26 cellular contexts compared by ENCODE assay signal in genomic region chr21:38930065-38930464, GRCh38.
DNase-seq lines count a peak whose midpoint lies in the region; ATAC-seq and TF ChIP-seq lines count a peak whose summit lies in the region.
"Had no signal": no experiment of that assay in that cellular context is flagged by ENCODE, and none has a peak within 500 bp of the region (broad histone marks: within the 10 kb centered on the region; RNA-seq: fewer than 3 reads in every experiment).

No MANE protein-coding gene starts in this region.

- TF ChIP-seq CTCF in right atrium auricular region (IDR thresholded peaks at IDR 0.05), result no peak
- TF ChIP-seq CTCF in endodermal cell (conservative IDR thresholded peaks at IDR 0.05), result no peak
- no peak for TF ChIP-seq CTCF in neutrophil (IDR thresholded peaks at IDR 0.05)

- H3K9me3 Mint-ChIP-seq in endodermal cell, result peaks cover 23% of the 10 kb centered on the region
- no peaks in the 10 kb centered on the region for H3K9me3 Mint-ChIP-seq in activated naive CD8-positive, alpha-beta T cell treated with anti-CD3 and anti-CD28 coated beads, Interleukin-2, amount 50 U/mL, for 24 hours
- H3K9me3 Mint-ChIP-seq: stimulated activated naive CD8-positive, alpha-beta T cell treated with anti-CD3 and anti-CD28 coated beads, Interleukin-15, Interleukin-2, amounts not matched to agents 100 ng/mL and 50 ng/mL, for 24 hours had no signal

- H3K27me3 ChIP-seq in right atrium auricular region, result no peaks in the 10 kb centered on the region
- H3K27me3 ChIP-seq in endodermal cell (ENCODE audit: control insufficient read depth, insufficient read depth, low read length, poor library complexity, severe bottlenecking), result no peaks in the 10 kb centered on the region
- no peaks in the 10 kb centered on the region for H3K27me3 ChIP-seq in neutrophil
- H3K27me3 ChIP-seq: dorsolateral prefrontal cortex, right lobe of liver, thyroid gland had no signal

- 33 to 49% methylated on average over 1 to 2 of the region's 2 CpGs for WGBS in endodermal cell (ENCODE audit: insufficient coverage in 1 of 2, insufficient read length in 1 of 2), 2 experiments

- no peak overlapping the region for H3K4me3 Mint-ChIP-seq in endodermal cell
- no peak overlapping the region for H3K4me3 Mint-ChIP-seq in activated naive CD8-positive, alpha-beta T cell treated with anti-CD3 and anti-CD28 coated beads, Interleukin-2, amount 50 U/mL, for 24 hours
- H3K4me3 Mint-ChIP-seq: activated naive CD8-positive, alpha-beta T cell treated with anti-CD3 and anti-CD28 coated beads for 36 hours; B cell; naive thymus-derived CD8-positive, alpha-beta T cell; stimulated activated naive CD8-positive, alpha-beta T cell treated with anti-CD3 and anti-CD28 coated beads, Interleukin-15, Interleukin-2, amounts not matched to agents 100 ng/mL and 50 ng/mL, for 24 hours had no signal

- ATAC-seq in Right ventricle myocardium superior (ENCODE audit: poor library complexity) (no peak), HG03469 (IDR thresholded peaks at IDR 0.05; ENCODE audit: unreplicated experiment) (no peak)
- no peak for ATAC-seq in activated naive CD8-positive, alpha-beta T cell treated with anti-CD3 and anti-CD28 coated beads, Interleukin-2, amount 50 U/mL, for 24 hours
- ATAC-seq: naive thymus-derived CD8-positive, alpha-beta T cell had no signal

- H3K9me3 ChIP-seq in right atrium auricular region, result no peaks in the 10 kb centered on the region
- peaks cover 23% of the 10 kb centered on the region for H3K9me3 ChIP-seq in endodermal cell (ENCODE audit: control insufficient read depth, low read length)
- no peaks in the 10 kb centered on the region for H3K9me3 ChIP-seq in neutrophil
- H3K9me3 ChIP-seq: right lobe of liver, thyroid gland had no signal

- peaks cover 26% of the 10 kb centered on the region for H3K4me1 Mint-ChIP-seq in endodermal cell
- H3K4me1 Mint-ChIP-seq in activated naive CD8-positive, alpha-beta T cell treated with anti-CD3 and anti-CD28 coated beads, Interleukin-2, amount 50 U/mL, for 24 hours, result peaks cover 5% of the 10 kb centered on the region

- H3K36me3 Mint-ChIP-seq in endodermal cell (ENCODE audit: low read depth), result peaks cover 2% of the 10 kb centered on the region
- H3K36me3 Mint-ChIP-seq in activated naive CD8-positive, alpha-beta T cell treated with anti-CD3 and anti-CD28 coated beads, Interleukin-2, amount 50 U/mL, for 24 hours (ENCODE audit: low read depth), result no peaks in the 10 kb centered on the region
- H3K36me3 Mint-ChIP-seq: activated naive CD8-positive, alpha-beta T cell treated with anti-CD3 and anti-CD28 coated beads for 36 hours had no signal

- intact Hi-C loops in Right ventricle myocardium superior (cut with DNase I), result no loop called here

- peaks cover 9% of the 10 kb centered on the region for H3K27me3 Mint-ChIP-seq in endodermal cell (ENCODE audit: insufficient read depth)
- peaks cover 11% of the 10 kb centered on the region for H3K27me3 Mint-ChIP-seq in activated naive CD8-positive, alpha-beta T cell treated with anti-CD3 and anti-CD28 coated beads, Interleukin-2, amount 50 U/mL, for 24 hours

- H3K27ac ChIP-seq in right atrium auricular region, result peak overlapping the region; percentile 36 to 43
- no peak overlapping the region for H3K27ac ChIP-seq in endodermal cell (ENCODE audit: low read depth, low read length)
- peak overlapping the region; percentile 83 for H3K27ac ChIP-seq in neutrophil
- H3K27ac ChIP-seq: parathyroid adenoma, right lobe of liver, thyroid gland had no signal

- H3K36me3 ChIP-seq in right atrium auricular region, result no peaks in the 10 kb centered on the region
- H3K36me3 ChIP-seq in endodermal cell (ENCODE audit: control insufficient read depth, insufficient read depth, low read length), result no peaks in the 10 kb centered on the region
- H3K36me3 ChIP-seq in neutrophil, result no peaks in the 10 kb centered on the region
- H3K36me3 ChIP-seq: right lobe of liver, thyroid gland had no signal

- DNase-seq in right atrium auricular region (ENCODE audit: low spot score) (no peak), Right ventricle myocardium superior (no peak), endodermal cell (no peak), midbrain (lab: John Stamatoyannopoulos, UW) (no peak)
- DNase-seq in activated naive CD8-positive, alpha-beta T cell treated with anti-CD3 and anti-CD28 coated beads, Interleukin-2, amount 50 U/mL, for 24 hours, result no peak
- DNase-seq in activated effector memory CD4-positive, alpha-beta T cell treated with anti-CD3 and anti-CD28 coated beads, Interleukin-2, amount 50 U/mL, for 16 hours, result no peak
- DNase-seq: activated CD4-positive, alpha-beta T cell treated with anti-CD3 and anti-CD28 coated beads, Interleukin-2, amount 50 U/mL, for 48 hours; activated naive CD8-positive, alpha-beta T cell treated with anti-CD3 and anti-CD28 coated beads for 36 hours; cerebellar nuclear complex; DMS53; dorsolateral prefrontal cortex; GDM1; Karpas-422; naive thymus-derived CD8-positive, alpha-beta T cell; NCI-H1694 treated with DMSO at 0.1 percent for 48 hours; NCI-H2171 treated with DMSO at 0.1 percent for 48 hours; NCI-H524 treated with DMSO at 0.1 percent for 48 hours; right lobe of liver; SW 1271; T1000; thyroid gland had no signal

- H3K4me1 ChIP-seq in right atrium auricular region, result peaks cover 0 to 21% of the 10 kb centered on the region in 2 donors
- H3K4me1 ChIP-seq in endodermal cell (ENCODE audit: control insufficient read depth, insufficient read depth, low read length), result no peaks in the 10 kb centered on the region
- H3K4me1 ChIP-seq in neutrophil (ENCODE audit: control insufficient read depth in 1 of 2, insufficient read depth in 1 of 2, low read depth in 1 of 2, low read length in 1 of 2), result peaks cover 79 to 81% of the 10 kb centered on the region in 2 experiments
- H3K4me1 ChIP-seq: right lobe of liver had no signal

- peak overlapping the region; percentile 28 for H3K27ac Mint-ChIP-seq in endodermal cell
- H3K27ac Mint-ChIP-seq in activated naive CD8-positive, alpha-beta T cell treated with anti-CD3 and anti-CD28 coated beads, Interleukin-2, amount 50 U/mL, for 24 hours, result no peak overlapping the region
- H3K27ac Mint-ChIP-seq: activated naive CD8-positive, alpha-beta T cell treated with anti-CD3 and anti-CD28 coated beads for 36 hours; B cell; stimulated activated naive CD8-positive, alpha-beta T cell treated with anti-CD3 and anti-CD28 coated beads, Interleukin-15, Interleukin-2, amounts not matched to agents 100 ng/mL and 50 ng/mL, for 24 hours had no signal

- H3K4me3 ChIP-seq in right atrium auricular region (no peak overlapping the region), endodermal cell (ENCODE audit: low read length) (peak overlapping the region; percentile 71), neutrophil (ENCODE audit: low read depth in 1 of 2, low read length in 1 of 2) (peak overlapping the region in 1 of 2 experiments; percentile 29)
- H3K4me3 ChIP-seq: dorsolateral prefrontal cortex, right lobe of liver, thyroid gland had no signal

- H3K9ac ChIP-seq in endodermal cell (ENCODE audit: extremely low read depth, low read length, poor library complexity, severe bottlenecking), result no peak overlapping the region
- H3K9ac ChIP-seq: parathyroid adenoma had no signal
